In the genomic region with DNA sequence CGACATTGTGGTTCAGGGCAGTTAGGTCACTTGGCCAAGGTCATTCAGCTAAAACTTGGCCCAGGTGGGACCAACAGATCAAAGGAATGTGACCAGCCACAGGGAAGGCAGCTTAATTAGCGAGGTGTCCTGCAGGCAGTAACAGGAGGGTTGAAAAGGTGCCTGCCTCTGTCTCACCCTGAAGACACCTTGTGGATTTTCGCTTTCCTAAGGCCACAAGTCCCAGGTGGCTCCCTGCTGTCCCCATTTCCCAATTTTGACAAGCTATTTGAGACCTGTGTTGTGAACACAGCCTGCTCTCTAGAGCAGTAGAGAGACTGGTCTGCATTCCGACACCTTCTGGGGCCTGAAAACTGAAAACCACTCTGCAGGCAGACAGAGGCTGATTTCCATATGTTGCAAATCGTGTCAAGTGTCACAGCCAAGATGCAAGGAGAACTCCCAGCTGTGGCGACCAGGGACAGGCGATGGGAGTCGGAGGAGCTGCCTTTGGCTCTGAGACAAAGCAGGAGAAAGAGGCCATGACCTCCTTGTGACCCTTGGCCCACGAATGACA, we compare ENCODE assay signal across 26 cellular contexts.
A peak's percentile ranks its signal among the peaks of the same experiment; 100 is the strongest.
DNase-seq lines count a peak whose midpoint lies in the region; ATAC-seq and TF ChIP-seq lines count a peak whose summit lies in the region.
"Had no signal": no experiment of that assay in that cellular context is flagged by ENCODE, and none has a peak within 500 bp of the region (broad histone marks: within the 10 kb centered on the region; RNA-seq: fewer than 3 reads in every experiment).

No MANE protein-coding gene starts in this region.

- intact Hi-C loops in OCI-LY7 (cut with micrococcal nuclease; ENCODE audit: unreplicated experiment) (no loop called here), vagina (cut with DNase I) (no loop called here)

- H3K9me3 ChIP-seq in OCI-LY7 (ENCODE audit: low read length) (peaks cover 29% of the 10 kb centered on the region; the same call in 1 of the 2 replicates), vagina (no peaks in the 10 kb centered on the region)
- H3K9me3 ChIP-seq: Peyer's patch, thyroid gland had no signal

- H2AK5ac ChIP-seq in mesendoderm (ENCODE audit: low read length), result no peak overlapping the region

- no peak overlapping the region for H2BK15ac ChIP-seq in mesendoderm (replicated peaks; ENCODE audit: low read depth)

- H3K56ac ChIP-seq in mesendoderm (ENCODE audit: low read length), result peak overlapping the region; percentile 27

- H3K4me2 ChIP-seq in OCI-LY7 (ENCODE audit: low read length) (peak overlapping the region; percentile 24; the same call in 1 of the 2 replicates), mesendoderm (ENCODE audit: low read length) (no peak overlapping the region)

- peaks cover 20% of the 10 kb centered on the region for H3K9me3 Mint-ChIP-seq in osteocyte (ENCODE audit: unreplicated experiment)
- H3K9me3 Mint-ChIP-seq: activated CD4-positive, alpha-beta memory T cell treated with anti-CD3 and anti-CD28 coated beads, Interleukin-2, amount 10 ng/mL, durations not matched to agents 7 days and 5 days had no signal

- H4K20me1 ChIP-seq in OCI-LY7 (ENCODE audit: insufficient read depth, low read length), result no peaks in the 10 kb centered on the region

- no peak overlapping the region for H3K23ac ChIP-seq in mesendoderm (ENCODE audit: low read length)

- H3K36me3 ChIP-seq in OCI-LY7 (ENCODE audit: insufficient read depth, low read length), result no peaks in the 10 kb centered on the region; the same call in 1 of the 2 replicates
- H3K36me3 ChIP-seq in mesendoderm (ENCODE audit: control insufficient read depth, insufficient read depth, low read length), result no peaks in the 10 kb centered on the region
- H3K36me3 ChIP-seq in vagina, result no peaks in the 10 kb centered on the region
- H3K36me3 ChIP-seq: HAP-1, Peyer's patch, sigmoid colon, stomach, thyroid gland had no signal

- H3K79me2 ChIP-seq in OCI-LY7 (ENCODE audit: insufficient read depth, low read depth, low read length) (no peaks in the 10 kb centered on the region), mesendoderm (ENCODE audit: control insufficient read depth, insufficient read depth, low read length) (no peaks in the 10 kb centered on the region)

- no peak for TF ChIP-seq POLR2A in vagina (IDR thresholded peaks at IDR 0.05)

- peak overlapping the region; percentile 4 for H2BK5ac ChIP-seq in mesendoderm (ENCODE audit: low read length)

- no peaks in the 10 kb centered on the region for H3K79me1 ChIP-seq in mesendoderm (ENCODE audit: low read length)

- peaks cover 2% of the 10 kb centered on the region for H3K36me3 Mint-ChIP-seq in osteocyte (ENCODE audit: unreplicated experiment)
- H3K36me3 Mint-ChIP-seq: CD4-positive, alpha-beta memory T cell had no signal

- H4K5ac ChIP-seq in mesendoderm (ENCODE audit: low read length), result no peak overlapping the region

- no peak overlapping the region for H3K18ac ChIP-seq in mesendoderm (ENCODE audit: low read length)

- H2BK120ac ChIP-seq in mesendoderm (ENCODE audit: low read depth, low read length), result no peak overlapping the region

- H3K9ac ChIP-seq in mesendoderm (ENCODE audit: low read length), result no peak overlapping the region

- TF ChIP-seq CTCF in OCI-LY7 (conservative IDR thresholded peaks at IDR 0.05; ENCODE audit: low read length), result no peak
- no peak for TF ChIP-seq CTCF in osteocyte (IDR thresholded peaks at IDR 0.05)
- no peak for TF ChIP-seq CTCF in vagina (IDR thresholded peaks at IDR 0.05)

- H3K4me1 Mint-ChIP-seq in osteocyte (ENCODE audit: unreplicated experiment), result no peaks in the 10 kb centered on the region
- H3K4me1 Mint-ChIP-seq: activated CD4-positive, alpha-beta memory T cell treated with anti-CD3 and anti-CD28 coated beads, Interleukin-2, amount 10 ng/mL, durations not matched to agents 7 days and 5 days; CD4-positive, alpha-beta memory T cell had no signal

- no peaks in the 10 kb centered on the region for H3K9me2 ChIP-seq in OCI-LY7 (ENCODE audit: insufficient read depth, low read length)

- no peak overlapping the region for H4K8ac ChIP-seq in mesendoderm (ENCODE audit: low read depth, low read length)

- no peak overlapping the region for H3K4me3 Mint-ChIP-seq in osteocyte (ENCODE audit: unreplicated experiment)
- H3K4me3 Mint-ChIP-seq: activated CD4-positive, alpha-beta memory T cell treated with anti-CD3 and anti-CD28 coated beads, Interleukin-2, amount 10 ng/mL, durations not matched to agents 7 days and 5 days; CD4-positive, alpha-beta memory T cell had no signal

- H3K27me3 Mint-ChIP-seq in osteocyte (ENCODE audit: unreplicated experiment), result no peaks in the 10 kb centered on the region
- H3K27me3 Mint-ChIP-seq: activated CD4-positive, alpha-beta memory T cell treated with anti-CD3 and anti-CD28 coated beads, Interleukin-2, amount 10 ng/mL, durations not matched to agents 7 days and 5 days; CD4-positive, alpha-beta memory T cell had no signal

- H3K4me3 ChIP-seq in OCI-LY7 (ENCODE audit: low read depth, low read length, poor library complexity, severe bottlenecking) (no peak overlapping the region), mesendoderm (ENCODE audit: low read length) (no peak overlapping the region), vagina (no peak overlapping the region)
- H3K4me3 ChIP-seq: HAP-1, lung, Peyer's patch, sigmoid colon, stomach, thyroid gland had no signal

- CTCF ChIA-PET in OCI-LY7 (lab: Charles Lee; ENCODE audit: unreplicated experiment), result no interaction called here

- H3K27me3 ChIP-seq in mesendoderm (ENCODE audit: insufficient read depth, low read length, poor library complexity) (no peaks in the 10 kb centered on the region), vagina (no peaks in the 10 kb centered on the region)
- H3K27me3 ChIP-seq: Peyer's patch, sigmoid colon, stomach, thyroid gland had no signal

- ATAC-seq in esophagus mucosa, result no peak

- POLR2A ChIA-PET in OCI-LY7 (lab: Charles Lee), result interaction anchor here (0.9 to 1.4 kb wide), 2 partner anchors 15 to 16 kb away, joined by 3 read pairs; no protein-coding TSS in a partner anchor

- H3K4me1 ChIP-seq in OCI-LY7 (ENCODE audit: insufficient read depth, low read length, poor library complexity, severe bottlenecking) (peaks cover 24% of the 10 kb centered on the region), mesendoderm (ENCODE audit: control insufficient read depth, low read depth, low read length) (peaks cover 5% of the 10 kb centered on the region), vagina (no peaks in the 10 kb centered on the region)
- H3K4me1 ChIP-seq: HAP-1, Peyer's patch, sigmoid colon, stomach, thyroid gland had no signal

- H3K4ac ChIP-seq in mesendoderm (ENCODE audit: low read depth, low read length), result no peak overlapping the region

- no peak overlapping the region for H3K27ac Mint-ChIP-seq in osteocyte (ENCODE audit: unreplicated experiment)
- H3K27ac Mint-ChIP-seq: activated CD4-positive, alpha-beta memory T cell treated with anti-CD3 and anti-CD28 coated beads, Interleukin-2, amount 10 ng/mL, durations not matched to agents 7 days and 5 days; activated T-helper 2 cell treated with anti-CD3 and anti-CD28 coated beads, Interferon-gamma antibody, Interleukin-2, Interleukin-4, amounts not matched to agents 10 μg/mL and 5 μg/mL and 100 μg/mL, durations not matched to agents 14 hours and 24 hours and 36 hours; CD4-positive, alpha-beta memory T cell had no signal

- DNase-seq in ELF-1 (ENCODE audit: low read depth, low spot score), result peak; percentile 80
- peak; percentile 38 for DNase-seq in OCI-LY7 (ENCODE audit: low spot score)
- DNase-seq in iPS DF 19.7 (ENCODE audit: low read depth, low spot score), result peak; percentile 74
- DNase-seq in mesendoderm, result peak; percentile 90
- no peak for DNase-seq in cortex of kidney (lab: John Stamatoyannopoulos, UW)
- DNase-seq in osteocyte (ENCODE audit: extremely low spot score, unreplicated experiment), result no peak
- DNase-seq in vagina (ENCODE audit: extremely low spot score in 2 of 2), result no peak
- DNase-seq: activated CD4-positive, alpha-beta memory T cell treated with anti-CD3 and anti-CD28 coated beads, Interleukin-2, amount 10 ng/mL, durations not matched to agents 7 days and 5 days; activated naive CD4-positive, alpha-beta T cell treated with anti-CD3 and anti-CD28 coated beads, Interleukin-2, amount 50 U/mL, for 16 hours; amniotic stem cell; CD4-positive, alpha-beta memory T cell; hypothalamus; Kasumi-1; NCI-H1436 treated with DMSO at 0.1 percent for 48 hours; NCI-H2107; Peyer's patch; SHP77; sigmoid colon; stimulated activated CD4-positive, alpha-beta T cell treated with anti-CD3 and anti-CD28 coated beads, Interleukin-12 subunit alpha, Interleukin-12 subunit beta, amount 100 ng/mL, for 4 hours; stimulated activated CD4-positive, alpha-beta T cell treated with anti-CD3 and anti-CD28 coated beads, Interleukin-2, amount 100 ng/mL, for 48 hours; stomach; thyroid gland had no signal

- H3K27ac ChIP-seq in OCI-LY7 (ENCODE audit: low read depth, low read length, poor library complexity, severe bottlenecking) (no peak overlapping the region), mesendoderm (ENCODE audit: low read depth, low read length) (peak overlapping the region; percentile 35), vagina (no peak overlapping the region)
- H3K27ac ChIP-seq: Peyer's patch, sigmoid colon, stomach, thyroid gland had no signal

- no TSS peak for BruUV-seq in OCI-LY7 (replicated peaks; lab: Mats Ljungman, UMichigan)

- WGBS in mesendoderm (ENCODE audit: extremely low coverage, insufficient coverage, low lambda C conversion rate), result no CpG with 5 or more reads among the region's 9 CpGs

- H2AFZ ChIP-seq in OCI-LY7 (ENCODE audit: low read length), result peak overlapping the region; percentile 54; the same call in 1 of the 2 replicates

Comparison
In these comparisons a context has a peak if more than half of its experiments do, and no peak if none do; other contexts are left out.
1. DNase-seq: peak in ELF-1 (single experiment), OCI-LY7 (single experiment), iPS DF 19.7 (single experiment) and mesendoderm (single experiment); none in cortex of kidney (single experiment), osteocyte (single experiment) and vagina (0 of 2).